In genomic region chr10:5598085-5598690, GRCh38 we compare ENCODE assay signal across 1 cellular context.
TF ChIP-seq lines count a peak whose summit lies in the region.

No MANE protein-coding gene starts in this region.

TF ChIP-seq in K562, 482 proteins besides CTCF, POLR2A, EP300 and RAD21 (continued from another document):
- TF ChIP-seq, protein P1, sequence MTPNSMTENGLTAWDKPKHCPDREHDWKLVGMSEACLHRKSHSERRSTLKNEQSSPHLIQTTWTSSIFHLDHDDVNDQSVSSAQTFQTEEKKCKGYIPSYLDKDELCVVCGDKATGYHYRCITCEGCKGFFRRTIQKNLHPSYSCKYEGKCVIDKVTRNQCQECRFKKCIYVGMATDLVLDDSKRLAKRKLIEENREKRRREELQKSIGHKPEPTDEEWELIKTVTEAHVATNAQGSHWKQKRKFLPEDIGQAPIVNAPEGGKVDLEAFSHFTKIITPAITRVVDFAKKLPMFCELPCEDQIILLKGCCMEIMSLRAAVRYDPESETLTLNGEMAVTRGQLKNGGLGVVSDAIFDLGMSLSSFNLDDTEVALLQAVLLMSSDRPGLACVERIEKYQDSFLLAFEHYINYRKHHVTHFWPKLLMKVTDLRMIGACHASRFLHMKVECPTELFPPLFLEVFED (CRISPR knock-in tag; conservative IDR thresholded peaks at IDR 0.05) = peak; percentile 60; the same call in 1 of the 2 replicates
- TF ChIP-seq BCOR (IDR thresholded peaks at IDR 0.05) = peak; percentile 4; the same call in 1 of the 2 replicates
- no peak for TF ChIP-seq CHCHD3 (CRISPR knock-in tag; IDR thresholded peaks at IDR 0.05)
- no peak for TF ChIP-seq L3MBTL2 (IDR thresholded peaks at IDR 0.05)
TF ChIP-seq in K562: peak in this region for 12.
